Comparison of ENCODE assay signal across 15 cellular contexts in genomic region chr15:59191855-59192237, GRCh38. TPM values are rescaled to one million over a fixed set of nuclear protein-coding genes. Genes with fewer than 3 reads are reported as not detected.
DNase-seq lines count a peak whose midpoint lies in the region; ATAC-seq and TF ChIP-seq lines count a peak whose summit lies in the region.
"Had no signal": no experiment of that assay in that cellular context is flagged by ENCODE, and none has a peak within 500 bp of the region (broad histone marks: within the 10 kb centered on the region; RNA-seq: fewer than 3 reads in every experiment).

No MANE protein-coding gene starts in this region.

- H4K20me1 ChIP-seq in GM23248 (ENCODE audit: insufficient read depth): no peaks in the 10 kb centered on the region

- peaks cover 69% of the 10 kb centered on the region for H3K36me3 ChIP-seq in GM23248 (ENCODE audit: low read depth)
- H3K36me3 ChIP-seq in skeletal muscle satellite cell (ENCODE audit: insufficient read depth, low read length): peaks cover 64% of the 10 kb centered on the region
- H3K36me3 ChIP-seq: neutrophil had no signal

- H3F3A ChIP-seq in GM23248 (ENCODE audit: insufficient read depth): peaks cover 57% of the 10 kb centered on the region

- H3K9me2 ChIP-seq in GM23248 (ENCODE audit: insufficient read depth): no peaks in the 10 kb centered on the region

- no peaks in the 10 kb centered on the region for H3K9me3 ChIP-seq in GM23248 (ENCODE audit: low read depth)
- no peaks in the 10 kb centered on the region for H3K9me3 ChIP-seq in skeletal muscle satellite cell (replicated peaks; ENCODE audit: low read length)
- H3K9me3 ChIP-seq: neutrophil, thoracic aorta had no signal

- ATAC-seq in SK-N-SH treated with all-trans-retinoic acid at 6 μM for 48 hours: peak; percentile 89
- ATAC-seq in HG02973 (IDR thresholded peaks at IDR 0.05; ENCODE audit: unreplicated experiment): no peak

- TF ChIP-seq CTCF in fibroblast of mammary gland (conservative IDR thresholded peaks at IDR 0.05; ENCODE audit: control insufficient read depth, insufficient read depth, low read depth, low read length): no peak

- DNase-seq in GM23248 (peak; percentile 97), fibroblast of mammary gland (ENCODE audit: low read depth) (peak; percentile 97), GM19240 (ENCODE audit: insufficient read length, low spot score) (no peak), medulla oblongata (ENCODE audit: extremely low spot score) (no peak)
- no peak for DNase-seq in activated CD4-positive, alpha-beta T cell treated with anti-CD3 and anti-CD28 coated beads, Interleukin-2, amount 50 U/mL, for 4 hours
- DNase-seq: H9, NCI-H187 treated with DMSO at 0.1 percent for 48 hours had no signal

- H3K27me3 ChIP-seq in GM23248 (replicated peaks; ENCODE audit: insufficient read depth) (no peaks in the 10 kb centered on the region), skeletal muscle satellite cell (ENCODE audit: control insufficient read depth, insufficient read depth, low read length) (no peaks in the 10 kb centered on the region)
- H3K27me3 ChIP-seq: neutrophil had no signal

- whole genome bisulfite sequencing in GM23248 (ENCODE audit: low coverage in 1 of 2, low lambda C conversion rate in 2 of 2, missing lambda C conversion rate in 2 of 2), 2 experiments: 1 to 4% methylated on average over 6 of the region's 6 CpGs

- no peaks in the 10 kb centered on the region for H3K79me2 ChIP-seq in GM23248 (ENCODE audit: insufficient read depth)

- peak overlapping the region; percentile 62 for H3K9ac ChIP-seq in GM23248
- peak overlapping the region; percentile 66 for H3K9ac ChIP-seq in skeletal muscle satellite cell (ENCODE audit: low read depth, low read length)

- in situ Hi-C loops in GM23248 (cut with MboI): no loop called here

- H3K4me2 ChIP-seq in GM23248 (ENCODE audit: unreplicated experiment) (peak overlapping the region; percentile 90), skeletal muscle satellite cell (ENCODE audit: low read length) (peak overlapping the region; percentile 85)

- H3K4me3 ChIP-seq in GM23248: peak overlapping the region; percentile 63
- H3K4me3 ChIP-seq in fibroblast of mammary gland (ENCODE audit: control insufficient read depth, low read depth, low read length): peak overlapping the region; percentile 21
- H3K4me3 ChIP-seq in skeletal muscle satellite cell (ENCODE audit: low read length): peak overlapping the region; percentile 58
- H3K4me3 ChIP-seq: coronary artery, thoracic aorta had no signal

- H3K4me1 ChIP-seq in GM23248 (ENCODE audit: insufficient read depth): peaks cover 27% of the 10 kb centered on the region
- H3K4me1 ChIP-seq in skeletal muscle satellite cell (ENCODE audit: control insufficient read depth, insufficient read depth, low read length): peaks cover 28% of the 10 kb centered on the region

- no peak overlapping the region for H2AFZ ChIP-seq in GM23248

- peak overlapping the region; percentile 90 for H3K27ac ChIP-seq in GM23248
- H3K27ac ChIP-seq: coronary artery, neutrophil, thoracic aorta, VCaP had no signal

TF ChIP-seq in SK-N-SH treated with all-trans-retinoic acid at 6 μM for 48 hours, 23 proteins besides CTCF, POLR2A, EP300 and RAD21:
- TF ChIP-seq CSDC2 (CRISPR knock-in tag; IDR thresholded peaks at IDR 0.05) (no peak), ZFP3 (CRISPR knock-in tag; IDR thresholded peaks at IDR 0.05) (no peak), ISL1 (CRISPR knock-in tag; IDR thresholded peaks at IDR 0.05) (no peak), ZNF565 (CRISPR knock-in tag; conservative IDR thresholded peaks at IDR 0.05; ENCODE audit: low read depth) (no peak), CSRNP3 (CRISPR knock-in tag; IDR thresholded peaks at IDR 0.05) (no peak), ZFP30 (CRISPR knock-in tag; IDR thresholded peaks at IDR 0.05) (no peak), RARB (CRISPR knock-in tag; IDR thresholded peaks at IDR 0.05) (no peak), ESRRG (CRISPR knock-in tag; IDR thresholded peaks at IDR 0.05) (no peak), PPARA (CRISPR knock-in tag; IDR thresholded peaks at IDR 0.05; ENCODE audit: borderline replicate concordance) (no peak), SNAI2 (CRISPR knock-in tag; IDR thresholded peaks at IDR 0.05) (no peak), TOX (CRISPR knock-in tag; IDR thresholded peaks at IDR 0.05; ENCODE audit: borderline replicate concordance) (no peak)
- TF ChIP-seq, protein P1, sequence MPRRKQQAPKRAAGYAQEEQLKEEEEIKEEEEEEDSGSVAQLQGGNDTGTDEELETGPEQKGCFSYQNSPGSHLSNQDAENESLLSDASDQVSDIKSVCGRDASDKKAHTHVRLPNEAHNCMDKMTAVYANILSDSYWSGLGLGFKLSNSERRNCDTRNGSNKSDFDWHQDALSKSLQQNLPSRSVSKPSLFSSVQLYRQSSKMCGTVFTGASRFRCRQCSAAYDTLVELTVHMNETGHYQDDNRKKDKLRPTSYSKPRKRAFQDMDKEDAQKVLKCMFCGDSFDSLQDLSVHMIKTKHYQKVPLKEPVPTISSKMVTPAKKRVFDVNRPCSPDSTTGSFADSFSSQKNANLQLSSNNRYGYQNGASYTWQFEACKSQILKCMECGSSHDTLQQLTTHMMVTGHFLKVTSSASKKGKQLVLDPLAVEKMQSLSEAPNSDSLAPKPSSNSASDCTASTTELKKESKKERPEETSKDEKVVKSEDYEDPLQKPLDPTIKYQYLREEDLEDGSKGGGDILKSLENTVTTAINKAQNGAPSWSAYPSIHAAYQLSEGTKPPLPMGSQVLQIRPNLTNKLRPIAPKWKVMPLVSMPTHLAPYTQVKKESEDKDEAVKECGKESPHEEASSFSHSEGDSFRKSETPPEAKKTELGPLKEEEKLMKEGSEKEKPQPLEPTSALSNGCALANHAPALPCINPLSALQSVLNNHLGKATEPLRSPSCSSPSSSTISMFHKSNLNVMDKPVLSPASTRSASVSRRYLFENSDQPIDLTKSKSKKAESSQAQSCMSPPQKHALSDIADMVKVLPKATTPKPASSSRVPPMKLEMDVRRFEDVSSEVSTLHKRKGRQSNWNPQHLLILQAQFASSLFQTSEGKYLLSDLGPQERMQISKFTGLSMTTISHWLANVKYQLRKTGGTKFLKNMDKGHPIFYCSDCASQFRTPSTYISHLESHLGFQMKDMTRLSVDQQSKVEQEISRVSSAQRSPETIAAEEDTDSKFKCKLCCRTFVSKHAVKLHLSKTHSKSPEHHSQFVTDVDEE (CRISPR knock-in tag; IDR thresholded peaks at IDR 0.05): no peak
- TF ChIP-seq, protein P2, sequence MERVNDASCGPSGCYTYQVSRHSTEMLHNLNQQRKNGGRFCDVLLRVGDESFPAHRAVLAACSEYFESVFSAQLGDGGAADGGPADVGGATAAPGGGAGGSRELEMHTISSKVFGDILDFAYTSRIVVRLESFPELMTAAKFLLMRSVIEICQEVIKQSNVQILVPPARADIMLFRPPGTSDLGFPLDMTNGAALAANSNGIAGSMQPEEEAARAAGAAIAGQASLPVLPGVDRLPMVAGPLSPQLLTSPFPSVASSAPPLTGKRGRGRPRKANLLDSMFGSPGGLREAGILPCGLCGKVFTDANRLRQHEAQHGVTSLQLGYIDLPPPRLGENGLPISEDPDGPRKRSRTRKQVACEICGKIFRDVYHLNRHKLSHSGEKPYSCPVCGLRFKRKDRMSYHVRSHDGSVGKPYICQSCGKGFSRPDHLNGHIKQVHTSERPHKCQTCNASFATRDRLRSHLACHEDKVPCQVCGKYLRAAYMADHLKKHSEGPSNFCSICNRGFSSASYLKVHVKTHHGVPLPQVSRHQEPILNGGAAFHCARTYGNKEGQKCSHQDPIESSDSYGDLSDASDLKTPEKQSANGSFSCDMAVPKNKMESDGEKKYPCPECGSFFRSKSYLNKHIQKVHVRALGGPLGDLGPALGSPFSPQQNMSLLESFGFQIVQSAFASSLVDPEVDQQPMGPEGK (CRISPR knock-in tag; IDR thresholded peaks at IDR 0.05; ENCODE audit: borderline replicate concordance): no peak

RNA-seq across cellular contexts. Expression of gene LDHAL6B, which starts 14.8 kb away (rescaled TPM):
- total RNA-seq in GM23248 (2014; rRNA removed; shearing (Covaris generic)): not detected in 2 replicates
- polyA plus RNA-seq in GM23248 (2016; fragmentation: Nextera tagmentation; extraction: Ambion mirVana): 0.10 and 0.25 TPM in 2 replicates
- total RNA-seq in skeletal muscle satellite cell (2012; rRNA removed): not detected in 2 replicates
- total RNA-seq: activated T-helper 1 cell treated with anti-CD3 and anti-CD28 coated beads, Interleukin-12 subunit alpha, Interleukin-12 subunit beta, Interleukin-2, Interleukin-4 antibody, amounts not matched to agents 30 ng/mL and 10 ng/mL and 1 ng/mL, durations not matched to agents 14 hours and 24 hours and 36 hours; H9; thoracic aorta had no signal

Comparison
In these comparisons a context has a peak if more than half of its experiments do, and no peak if none do; other contexts are left out.
1. DNase-seq: peak in GM23248 (single experiment) and fibroblast of mammary gland (single experiment); none in GM19240 (single experiment), medulla oblongata (single experiment) and activated CD4-positive, alpha-beta T cell treated with anti-CD3 and anti-CD28 coated beads, Interleukin-2, amount 50 U/mL, for 4 hours (0 of 2).
2. Peak in every context shown above with its lines, with median percentiles within 50 percentile points of each other: H3K4me3 ChIP-seq.